In genomic region chr14:61690982-61691381, GRCh38 we compare ENCODE assay signal across 13 cellular contexts. TPM values are rescaled to one million over a fixed set of nuclear protein-coding genes. Genes with fewer than 3 reads are reported as not detected.
DNase-seq lines count a peak whose midpoint lies in the region; ATAC-seq and TF ChIP-seq lines count a peak whose summit lies in the region.
"Had no signal": no experiment of that assay in that cellular context is flagged by ENCODE, and none has a peak within 500 bp of the region (broad histone marks: within the 10 kb centered on the region; RNA-seq: fewer than 3 reads in every experiment).

No MANE protein-coding gene starts in this region.

- peaks cover 1% of the 10 kb centered on the region; the same call in 1 of the 2 replicates for H3K36me3 ChIP-seq in OCI-LY1 (ENCODE audit: insufficient read depth, low read length)

- H3K9me3 ChIP-seq in OCI-LY1 (ENCODE audit: low read length) = peaks cover 9% of the 10 kb centered on the region; the same call in 1 of the 2 replicates

- peaks cover 6% of the 10 kb centered on the region for H3K79me2 ChIP-seq in OCI-LY1 (ENCODE audit: insufficient read depth, low read length)

- CTCF ChIA-PET in HEK293T (lab: Yijun Ruan, JAX) = interaction anchor here (0.8 to 1.1 kb wide), 2 partner anchors 10 to 221 kb away, joined by 4 read pairs; no protein-coding TSS in a partner anchor

- H3K4me2 ChIP-seq in OCI-LY1 (ENCODE audit: low read length) = no peak overlapping the region

- no peaks in the 10 kb centered on the region for H3K9me2 ChIP-seq in OCI-LY1 (ENCODE audit: low read depth, low read length)

- H4K20me1 ChIP-seq in OCI-LY1 (ENCODE audit: insufficient read depth, low read length) = no peaks in the 10 kb centered on the region

- TF ChIP-seq CTCF in OCI-LY1 (IDR thresholded peaks at IDR 0.05; ENCODE audit: low read length) (no peak), cardiac fibroblast (IDR thresholded peaks at IDR 0.05; ENCODE audit: low read depth, low read length) (no peak)

- H2AFZ ChIP-seq in OCI-LY1 (ENCODE audit: low read length) = no peak overlapping the region

- H3K4me1 Mint-ChIP-seq in activated T-cell treated with anti-CD3 and anti-CD28 coated beads, Interleukin-2, amount 50 U/mL, for 72 hours (ENCODE audit: low read depth) = peaks cover 45% of the 10 kb centered on the region
- H3K4me1 Mint-ChIP-seq in stimulated activated memory B cell treated with anti-CD40 and anti-IgM and Interleukin-4, amounts not matched to agents 10 μg/mL and 1 μg/mL and 100 μg/mL, for 72 hours = no peaks in the 10 kb centered on the region

- H3K4me1 ChIP-seq in OCI-LY1 (ENCODE audit: insufficient read depth, low read length, severe bottlenecking) = peaks cover 20% of the 10 kb centered on the region

- H3K27me3 Mint-ChIP-seq in activated T-cell treated with anti-CD3 and anti-CD28 coated beads, Interleukin-2, amount 50 U/mL, for 72 hours (ENCODE audit: low read depth) = no peaks in the 10 kb centered on the region
- no peaks in the 10 kb centered on the region for H3K27me3 Mint-ChIP-seq in stimulated activated memory B cell treated with anti-CD40 and anti-IgM and Interleukin-4, amounts not matched to agents 10 μg/mL and 1 μg/mL and 100 μg/mL, for 72 hours

- no peak for DNase-seq in activated T-cell treated with anti-CD3 and anti-CD28 coated beads, Interleukin-2, amount 50 U/mL, for 72 hours
- DNase-seq in activated T-cell treated with anti-CD3 and anti-CD28 coated beads for 4 hours (no peak), cardiac fibroblast (ENCODE audit: low read depth in 2 of 2) (peak; percentile 28 to 55), HEK293T (ENCODE audit: extremely low spot score) (no peak), hypothalamus (lab: John Stamatoyannopoulos, UW) (no peak)
- no peak for DNase-seq in activated effector memory CD4-positive, alpha-beta T cell treated with Interleukin-2 at 50 U/mL for 16 hours
- DNase-seq: activated CD4-positive, alpha-beta T cell treated with anti-CD3 and anti-CD28 coated beads, Interleukin-2, amount 50 U/mL, for 1 hour; dermis blood vessel endothelial cell; DND-41; midbrain; NCI-H2171 had no signal

- POLR2A ChIA-PET in HEK293T (lab: Yijun Ruan, JAX) = no interaction called here

- H3K27me3 ChIP-seq in OCI-LY1 (ENCODE audit: insufficient read depth, low read length) = no peaks in the 10 kb centered on the region

- peak overlapping the region; percentile 5 for H3K27ac ChIP-seq in OCI-LY1 (ENCODE audit: low read depth, low read length, poor library complexity, severe bottlenecking)

- ATAC-seq in activated T-cell treated with anti-CD3 and anti-CD28 coated beads, Interleukin-2, amount 50 U/mL, for 72 hours (replicated peaks in 1 of 2) = no peak
- no peak for ATAC-seq in stimulated activated memory B cell treated with anti-CD40 and anti-IgM and Interleukin-4, amounts not matched to agents 10 μg/mL and 1 μg/mL and 100 μg/mL, for 72 hours

- H3F3A ChIP-seq in OCI-LY1 (ENCODE audit: insufficient read depth, low read length) = no peaks in the 10 kb centered on the region

- peak overlapping the region; percentile 59 for H3K27ac Mint-ChIP-seq in activated T-cell treated with anti-CD3 and anti-CD28 coated beads, Interleukin-2, amount 50 U/mL, for 72 hours
- peak overlapping the region; percentile 27 for H3K27ac Mint-ChIP-seq in stimulated activated memory B cell treated with anti-CD40 and anti-IgM and Interleukin-4, amounts not matched to agents 10 μg/mL and 1 μg/mL and 100 μg/mL, for 72 hours

- no peak overlapping the region for H3K9ac ChIP-seq in OCI-LY1 (ENCODE audit: low read length)

- H3K9me3 Mint-ChIP-seq in activated T-cell treated with anti-CD3 and anti-CD28 coated beads, Interleukin-2, amount 50 U/mL, for 72 hours = peaks cover 0 to 4% of the 10 kb centered on the region in 2 donors
- H3K9me3 Mint-ChIP-seq in stimulated activated memory B cell treated with anti-CD40 and anti-IgM and Interleukin-4, amounts not matched to agents 10 μg/mL and 1 μg/mL and 100 μg/mL, for 72 hours = peaks cover 9% of the 10 kb centered on the region

- H3K36me3 Mint-ChIP-seq in activated T-cell treated with anti-CD3 and anti-CD28 coated beads, Interleukin-2, amount 50 U/mL, for 72 hours (ENCODE audit: insufficient read depth in 2 of 2) = peaks cover 4 to 7% of the 10 kb centered on the region in 2 donors
- peaks cover 10% of the 10 kb centered on the region for H3K36me3 Mint-ChIP-seq in stimulated activated memory B cell treated with anti-CD40 and anti-IgM and Interleukin-4, amounts not matched to agents 10 μg/mL and 1 μg/mL and 100 μg/mL, for 72 hours

- H3K4me3 ChIP-seq in OCI-LY1 (ENCODE audit: low read depth, low read length, poor library complexity, severe bottlenecking) (no peak overlapping the region), cardiac fibroblast (replicated peaks in 1 of 2; ENCODE audit: low read depth in 2 of 2, low read length in 2 of 2) (no peak overlapping the region)

- peak overlapping the region; percentile 61 to 62 for H3K4me3 Mint-ChIP-seq in activated T-cell treated with anti-CD3 and anti-CD28 coated beads, Interleukin-2, amount 50 U/mL, for 72 hours
- no peak overlapping the region for H3K4me3 Mint-ChIP-seq in stimulated activated memory B cell treated with anti-CD40 and anti-IgM and Interleukin-4, amounts not matched to agents 10 μg/mL and 1 μg/mL and 100 μg/mL, for 72 hours

TF ChIP-seq in HEK293T, 16 proteins besides CTCF, POLR2A, EP300 and RAD21:
- TF ChIP-seq NFRKB (IDR thresholded peaks at IDR 0.05) = no peak

RNA-seq across cellular contexts. Expression of gene HIF1A, which starts 4.3 kb away (rescaled TPM):
- total RNA-seq in activated T-cell treated with anti-CD3 and anti-CD28 coated beads, Interleukin-2, amount 50 U/mL, for 72 hours = 100 to 1,000 TPM; 283 to 343 TPM

Comparison
In these comparisons a context has a peak if more than half of its experiments do, and no peak if none do; other contexts are left out.
1. DNase-seq: peak in cardiac fibroblast (2 of 2); none in activated T-cell treated with anti-CD3 and anti-CD28 coated beads, Interleukin-2, amount 50 U/mL, for 72 hours (0 of 2), activated T-cell treated with anti-CD3 and anti-CD28 coated beads for 4 hours (single experiment), activated effector memory CD4-positive, alpha-beta T cell treated with Interleukin-2 at 50 U/mL for 16 hours (single experiment), HEK293T (single experiment) and hypothalamus (0 of 51).